ENCODE assay signal across 10 cellular contexts in genomic region chr5:50445281-50445949, GRCh38. TPM values are rescaled to one million over a fixed set of nuclear protein-coding genes. Genes with fewer than 3 reads are reported as not detected.
A peak's percentile ranks its signal among the peaks of the same experiment; 100 is the strongest.
DNase-seq lines count a peak whose midpoint lies in the region; ATAC-seq and TF ChIP-seq lines count a peak whose summit lies in the region.
"Had no signal": no experiment of that assay in that cellular context is flagged by ENCODE, and none has a peak within 500 bp of the region (broad histone marks: within the 10 kb centered on the region; RNA-seq: fewer than 3 reads in every experiment).

No MANE protein-coding gene starts in this region.

- 76 to 85% methylated on average over 6 of the region's 6 CpGs for WGBS in lower leg skin, 2 donors

- H3K4me1 Mint-ChIP-seq in activated CD4-positive, alpha-beta T cell treated with anti-CD3 and anti-CD28 coated beads for 36 hours, result peaks cover 54% of the 10 kb centered on the region

- ATAC-seq in activated CD4-positive, alpha-beta T cell treated with anti-CD3 and anti-CD28 coated beads for 36 hours, result peak; percentile 16
- ATAC-seq in HG02840 (IDR thresholded peaks at IDR 0.05; ENCODE audit: low FRiP score, unreplicated experiment) (peak; percentile 66), sciatic nerve (peak; percentile 17)

- peak overlapping the region; percentile 35 for H3K4me3 Mint-ChIP-seq in activated CD4-positive, alpha-beta T cell treated with anti-CD3 and anti-CD28 coated beads for 36 hours

- peak overlapping the region; percentile 71 for H3K27ac Mint-ChIP-seq in activated CD4-positive, alpha-beta T cell treated with anti-CD3 and anti-CD28 coated beads for 36 hours

- H3K9me3 Mint-ChIP-seq in activated CD4-positive, alpha-beta T cell treated with anti-CD3 and anti-CD28 coated beads for 36 hours (ENCODE audit: low read depth), result peaks cover 5% of the 10 kb centered on the region

- TF ChIP-seq POLR2A in lower leg skin (IDR thresholded peaks at IDR 0.05), result no peak

- intact Hi-C loops in activated CD4-positive, alpha-beta T cell treated with anti-CD3 and anti-CD28 coated beads for 36 hours (cut with DNase I, micrococcal nuclease), result loop anchor here in 1 of 2 experiments (5.0 kb wide), 1 partner anchor 57 kb away; no protein-coding TSS in a partner anchor
- intact Hi-C loops in sciatic nerve (cut with DNase I), result no loop called here
- intact Hi-C loops in lower leg skin (cut with DNase I; ENCODE audit: low total_unique reads), result no loop called here

- CTCF ChIA-PET in activated CD4-positive, alpha-beta T cell treated with anti-CD3 and anti-CD28 coated beads for 36 hours (lab: Charles Lee), result interaction anchor here (1.1 to 1.8 kb wide), 4 partner anchors 10 to 69 kb away, joined by 3 to 7 read pairs (median 4); no protein-coding TSS in a partner anchor

- H3K27me3 Mint-ChIP-seq in activated CD4-positive, alpha-beta T cell treated with anti-CD3 and anti-CD28 coated beads for 36 hours, result no peaks in the 10 kb centered on the region

- H3K36me3 Mint-ChIP-seq in activated CD4-positive, alpha-beta T cell treated with anti-CD3 and anti-CD28 coated beads for 36 hours (ENCODE audit: low read depth), result peaks cover 4% of the 10 kb centered on the region

- H3K4me3 ChIP-seq in lower leg skin (ENCODE audit: low read depth, poor library complexity, severe bottlenecking), result no peak overlapping the region
- H3K4me3 ChIP-seq: cardiac muscle cell had no signal

- DNase-seq in activated CD4-positive, alpha-beta T cell treated with anti-CD3 and anti-CD28 coated beads for 36 hours, result peak; percentile 26
- DNase-seq in activated CD4-positive, alpha-beta T cell treated with anti-CD3 and anti-CD28 coated beads, Interleukin-2, amount 50 U/mL, for 4 hours, result no peak
- DNase-seq in NOMO-1 (lab: John Stamatoyannopoulos, UW; ENCODE audit: unreplicated experiment in 2 of 2), result peak; percentile 48 to 88
- no peak for DNase-seq in sciatic nerve (ENCODE audit: low spot score)
- no peak for DNase-seq in 8988T
- no peak for DNase-seq in lower leg skin (ENCODE audit: low spot score in 2 of 2)
- DNase-seq in HuH-7.5 (ENCODE audit: low spot score), result no peak
- DNase-seq: NCI-H446 had no signal

- POLR2A ChIA-PET in activated CD4-positive, alpha-beta T cell treated with anti-CD3 and anti-CD28 coated beads for 36 hours (lab: Charles Lee), result no interaction called here

- no peak for TF ChIP-seq CTCF in lower leg skin (IDR thresholded peaks at IDR 0.05)

RNA-seq across cellular contexts. Expression of gene EMB, which starts 4.3 kb away (rescaled TPM):
- 10 to 100 TPM; 37.4 to 53.0 TPM for total RNA-seq in activated CD4-positive, alpha-beta T cell treated with anti-CD3 and anti-CD28 coated beads for 36 hours
- total RNA-seq in sciatic nerve (17.6 TPM), lower leg skin (10 to 100 TPM; 20.0 to 69.2 (median 35.2) TPM)

Comparison
In these comparisons a context has a peak if more than half of its experiments do, and no peak if none do; other contexts are left out.
1. DNase-seq: peak in activated CD4-positive, alpha-beta T cell treated with anti-CD3 and anti-CD28 coated beads for 36 hours (single experiment) and NOMO-1 (2 of 2); none in activated CD4-positive, alpha-beta T cell treated with anti-CD3 and anti-CD28 coated beads, Interleukin-2, amount 50 U/mL, for 4 hours (0 of 2), sciatic nerve (single experiment), 8988T (single experiment), lower leg skin (0 of 2) and HuH-7.5 (single experiment).
2. ATAC-seq: peak in every context shown above with its lines; median percentile 66 in HG02840; 17 in sciatic nerve; 16 in activated CD4-positive, alpha-beta T cell treated with anti-CD3 and anti-CD28 coated beads for 36 hours.